Comparison of ENCODE assay signal across 1 cellular context in genomic region chr9:129995409-129996160, GRCh38.
TF ChIP-seq lines count a peak whose summit lies in the region.

No MANE protein-coding gene starts in this region.

TF ChIP-seq in GM12878, 131 proteins besides CTCF, POLR2A, EP300 and RAD21:
- TF ChIP-seq IKZF2 (IDR thresholded peaks at IDR 0.05), result no peak
- TF ChIP-seq CREM (IDR thresholded peaks at IDR 0.05; ENCODE audit: low read depth), result no peak
- peak; percentile 6; the same call in 1 of the 2 replicates for TF ChIP-seq RUNX3 (IDR thresholded peaks at IDR 0.05; ENCODE audit: low read length)
- peak; percentile 77; the same call in 1 of the 2 replicates for TF ChIP-seq MTA3 (IDR thresholded peaks at IDR 0.05; ENCODE audit: borderline replicate concordance, low read length)
- TF ChIP-seq BRCA1 (IDR thresholded peaks at IDR 0.05; ENCODE audit: low read depth, low read length), result no peak
- TF ChIP-seq PKNOX1 (IDR thresholded peaks at IDR 0.05), result peak; percentile 69
- TF ChIP-seq ZNF207 (IDR thresholded peaks at IDR 0.05; ENCODE audit: borderline replicate concordance), result no peak
- 0 out of 2 replicates have a peak, but pooled peaks have one; percentile 22 for TF ChIP-seq CHD1 (IDR thresholded peaks at IDR 0.05; ENCODE audit: low read depth, low read length)
- no peak for TF ChIP-seq ZNF217 (IDR thresholded peaks at IDR 0.05)
- no peak for TF ChIP-seq ZNF274 (IDR thresholded peaks at IDR 0.05; ENCODE audit: insufficient read depth, insufficient read length)
- TF ChIP-seq MXI1 (IDR thresholded peaks at IDR 0.05; ENCODE audit: low read depth, low read length), result no peak
- TF ChIP-seq BACH1 (IDR thresholded peaks at IDR 0.05; ENCODE audit: borderline replicate concordance), result no peak
- TF ChIP-seq SPI1 (IDR thresholded peaks at IDR 0.05; ENCODE audit: borderline replicate concordance, insufficient read depth, low read depth, low read length), result peak; percentile 64; the same call in 1 of the 2 replicates
- no peak for TF ChIP-seq MEF2B (IDR thresholded peaks at IDR 0.05; ENCODE audit: partially characterized antibody, poor library complexity, severe bottlenecking)
- peak; percentile 35; the same call in 1 of the 2 replicates for TF ChIP-seq ZBED1 (IDR thresholded peaks at IDR 0.05; ENCODE audit: borderline replicate concordance)
- TF ChIP-seq NFIC (IDR thresholded peaks at IDR 0.05; ENCODE audit: low read depth, low read length), result 0 out of 2 replicates have a peak, but pooled peaks have one; percentile 6
- TF ChIP-seq POLR2AphosphoS5 (IDR thresholded peaks at IDR 0.05; ENCODE audit: low read length), result peak; percentile 57
- TF ChIP-seq JUND (IDR thresholded peaks at IDR 0.05; ENCODE audit: low read depth, low read length), result no peak
- peak; percentile 28; the same call in 1 of the 2 replicates for TF ChIP-seq SMAD5 (IDR thresholded peaks at IDR 0.05; ENCODE audit: low read depth)
- TF ChIP-seq ZBTB33 (IDR thresholded peaks at IDR 0.05), result no peak
- no peak for TF ChIP-seq CHD2 (IDR thresholded peaks at IDR 0.05; ENCODE audit: borderline replicate concordance, low read depth, low read length)
- 0 out of 2 replicates have a peak, but pooled peaks have one; percentile 20 for TF ChIP-seq RCOR1 (conservative IDR thresholded peaks at IDR 0.05; ENCODE audit: low read depth, low read length)
- no peak for TF ChIP-seq SP1 (IDR thresholded peaks at IDR 0.05; ENCODE audit: low read depth, low read length)
- TF ChIP-seq WRNIP1 (IDR thresholded peaks at IDR 0.05; ENCODE audit: borderline replicate concordance, low read depth, low read length), result peak; percentile 67; the same call in 1 of the 2 replicates
- TF ChIP-seq MYC (IDR thresholded peaks at IDR 0.05; ENCODE audit: insufficient read depth, insufficient read length, insufficient replicate concordance, low read length, severe bottlenecking), result no peak
- TF ChIP-seq ZNF622 (IDR thresholded peaks at IDR 0.05), result no peak
- no peak for TF ChIP-seq NR2C2 (IDR thresholded peaks at IDR 0.05; ENCODE audit: borderline replicate concordance, control insufficient read depth, insufficient read length, low read depth)
- no peak for TF ChIP-seq ZBTB40 (IDR thresholded peaks at IDR 0.05; ENCODE audit: borderline replicate concordance)
- TF ChIP-seq MLLT1 (IDR thresholded peaks at IDR 0.05), result peak; percentile 67
- peak; percentile 31; the same call in 1 of the 2 replicates for TF ChIP-seq HDGF (IDR thresholded peaks at IDR 0.05)
- no peak for TF ChIP-seq STAT3 (IDR thresholded peaks at IDR 0.05; ENCODE audit: low read depth, low read length)
